ENCODE assay signal across 19 cellular contexts in the genomic region with DNA sequence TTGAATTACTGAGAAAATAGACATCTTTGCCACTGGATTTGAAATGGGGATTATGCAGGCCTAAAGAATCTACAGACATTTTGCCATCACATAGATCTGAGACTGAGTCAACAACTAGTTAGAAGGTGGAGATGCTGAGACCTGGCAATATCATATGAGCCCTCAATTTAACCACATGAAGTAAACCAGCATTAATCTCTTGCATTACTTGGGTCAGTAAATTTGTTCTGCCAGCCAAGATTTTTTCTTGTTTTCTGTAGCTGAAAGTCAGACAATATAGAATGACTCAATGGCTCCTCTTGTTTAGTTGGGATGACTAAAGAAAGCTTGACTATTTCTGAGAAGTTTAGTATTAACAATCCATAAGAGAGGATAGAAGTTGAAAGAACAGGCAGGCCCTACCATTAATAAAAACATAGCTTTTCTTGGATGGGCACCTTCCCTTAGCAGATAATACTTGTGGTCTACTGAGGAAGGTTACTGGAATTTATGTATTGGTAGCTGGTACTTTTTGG.
"Had no signal": no experiment of that assay in that cellular context is flagged by ENCODE, and none has a peak within 500 bp of the region (broad histone marks: within the 10 kb centered on the region; RNA-seq: fewer than 3 reads in every experiment).

No MANE protein-coding gene starts in this region.

- H3K4me1 ChIP-seq: breast epithelium, colonic mucosa, esophagus squamous epithelium, gastroesophageal sphincter, heart left ventricle, right atrium auricular region, transverse colon, uterus had no signal

- H3K4me3 ChIP-seq: breast epithelium, colonic mucosa, dorsolateral prefrontal cortex, esophagus squamous epithelium, gastroesophageal sphincter, heart left ventricle, right atrium auricular region, transverse colon, uterus had no signal

- H3K27me3 ChIP-seq: breast epithelium, colonic mucosa, dorsolateral prefrontal cortex, esophagus squamous epithelium, gastroesophageal sphincter, heart left ventricle, right atrium auricular region, transverse colon, uterus had no signal

- H3K27ac ChIP-seq: breast epithelium, colonic mucosa, dorsolateral prefrontal cortex, esophagus squamous epithelium, gastroesophageal sphincter, heart left ventricle, right atrium auricular region, transverse colon, uterus had no signal

- H3K9me3 ChIP-seq: colonic mucosa, esophagus squamous epithelium, uterus had no signal

- ATAC-seq: gastroesophageal sphincter; heart left ventricle; left lobe of liver; natural killer cell; stimulated activated memory B cell treated with anti-CD40 and anti-IgM and Interleukin-4, amounts not matched to agents 10 μg/mL and 1 μg/mL and 100 μg/mL, for 72 hours had no signal

- H3K36me3 ChIP-seq: breast epithelium, colonic mucosa, esophagus squamous epithelium, gastroesophageal sphincter, heart left ventricle, right atrium auricular region, transverse colon, uterus had no signal

- DNase-seq: activated CD4-positive, alpha-beta memory T cell treated with anti-CD3 and anti-CD28 coated beads for 36 hours; activated CD4-positive, alpha-beta T cell treated with anti-CD3 and anti-CD28 coated beads for 48 hours; activated CD4-positive, CD25-positive, alpha-beta regulatory T cell; activated effector memory CD4-positive, alpha-beta T cell treated with anti-CD3 and anti-CD28 coated beads, Interleukin-2, amount 50 U/mL, for 16 hours; activated naive CD4-positive, alpha-beta T cell treated with anti-CD3 and anti-CD28 coated beads, Interleukin-2, amount 10 ng/mL, durations not matched to agents 7 days and 5 days; anterior cingulate cortex; colonic mucosa; dorsolateral prefrontal cortex; esophagus squamous epithelium; heart left ventricle; natural killer cell; stimulated activated CD4-positive, alpha-beta T cell treated with anti-CD3 and anti-CD28 coated beads, Interleukin-12 subunit alpha, Interleukin-12 subunit beta, amount 100 ng/mL, for 4 hours; transverse colon; uterus had no signal
